Comparison of ENCODE assay signal across 20 cellular contexts in genomic region chr5:114838937-114839336, GRCh38.
DNase-seq lines count a peak whose midpoint lies in the region; ATAC-seq, FAIRE-seq and TF ChIP-seq lines count a peak whose summit lies in the region.
"Had no signal": no experiment of that assay in that cellular context is flagged by ENCODE, and none has a peak within 500 bp of the region (broad histone marks: within the 10 kb centered on the region; RNA-seq: fewer than 3 reads in every experiment).

No MANE protein-coding gene starts in this region.

- POLR2A ChIA-PET in H1 (lab: Charles Lee; ENCODE audit: partially characterized antibody): no interaction called here

- H4K5ac ChIP-seq in H1 (ENCODE audit: insufficient read length, low read depth, low read length): no peak overlapping the region

- H2BK15ac ChIP-seq in H1 (ENCODE audit: low read length): no peak overlapping the region

- no peak overlapping the region for H3K4ac ChIP-seq in H1 (replicated peaks; ENCODE audit: insufficient read length, low read depth, low read length)

- no peak overlapping the region for H2BK5ac ChIP-seq in H1 (ENCODE audit: low read depth, low read length)

- no peak overlapping the region for H2BK20ac ChIP-seq in H1 (ENCODE audit: low read length)

- H4K8ac ChIP-seq in H1 (ENCODE audit: extremely low read depth, insufficient read depth, low read length): no peak overlapping the region

- ATAC-seq in GM23338: no peak

- H3K23ac ChIP-seq in H1 (ENCODE audit: insufficient read length): no peak overlapping the region

- H3K27ac ChIP-seq in GM23338 (ENCODE audit: low read depth) (no peak overlapping the region), H1 (ENCODE audit: low read depth, low read length) (no peak overlapping the region)

- no peak overlapping the region for H2AK5ac ChIP-seq in H1 (ENCODE audit: low read depth, low read length)

- H3F3A ChIP-seq in GM23338 (replicated peaks; ENCODE audit: low read depth): no peaks in the 10 kb centered on the region

- H3K79me2 ChIP-seq in GM23338 (replicated peaks; ENCODE audit: insufficient read depth) (no peaks in the 10 kb centered on the region), H1 (ENCODE audit: control insufficient read depth in 1 of 2, insufficient read depth in 2 of 2, low read length in 2 of 2) (no peaks in the 10 kb centered on the region)

- no peaks in the 10 kb centered on the region for H3K23me2 ChIP-seq in H1 (ENCODE audit: low read depth, low read length)

- no peak overlapping the region for H3K18ac ChIP-seq in H1 (ENCODE audit: extremely low read depth, low read length)

- no peaks in the 10 kb centered on the region for H3K4me1 Mint-ChIP-seq in GM23338
- H3K4me1 Mint-ChIP-seq: B cell, H9 had no signal

- H3K9me3 Mint-ChIP-seq in GM23338: peaks cover 16% of the 10 kb centered on the region

- H3K27me3 Mint-ChIP-seq in GM23338 (ENCODE audit: insufficient read depth, low read depth, poor library complexity): peaks cover 1% of the 10 kb centered on the region
- H3K27me3 Mint-ChIP-seq: B cell; CD4-positive, alpha-beta T cell had no signal

- no peak overlapping the region for H3K9ac ChIP-seq in H1 (replicated peaks in 1 of 4; ENCODE audit: extremely low read depth in 1 of 4, low read depth in 3 of 4, low read length in 3 of 4)

- no peak overlapping the region for H2BK120ac ChIP-seq in H1 (replicated peaks; ENCODE audit: low read depth, low read length)

- H3K56ac ChIP-seq in H1 (replicated peaks; ENCODE audit: insufficient read length, low read depth, low read length): no peak overlapping the region

- no peak for TF ChIP-seq EP300 in H1 (IDR thresholded peaks at IDR 0.05; ENCODE audit: borderline replicate concordance in 1 of 2, low read depth in 2 of 2, low read length in 2 of 2)

- intact Hi-C loops in posterior vena cava (cut with DNase I): no loop called here

- TF ChIP-seq CTCF in GM23338 (conservative IDR thresholded peaks at IDR 0.05; ENCODE audit: low read depth in 2 of 2) (no peak), H1 (IDR thresholded peaks at IDR 0.05; ENCODE audit: control extremely low read depth in 1 of 3, insufficient read depth in 1 of 3, low read depth in 1 of 3, low read length in 3 of 3) (no peak), BE2C (IDR thresholded peaks at IDR 0.05; ENCODE audit: low read depth, low read length) (no peak)

- CTCF ChIA-PET in H1 (lab: Charles Lee; ENCODE audit: partially characterized antibody): interaction anchor here (1.0 to 1.2 kb wide), 2 partner anchors 10 to 26 kb away, joined by 3 to 4 read pairs; no protein-coding TSS in a partner anchor

- no peak overlapping the region for H3K4me3 ChIP-seq in GM23338
- no peak overlapping the region for H3K4me3 ChIP-seq in H1 (ENCODE audit: extremely low read depth in 1 of 4, insufficient read depth in 2 of 4, low read depth in 3 of 4, low read length in 4 of 4)
- no peak overlapping the region for H3K4me3 ChIP-seq in BE2C (ENCODE audit: low read depth, low read length)

- H3K36me3 Mint-ChIP-seq in GM23338 (ENCODE audit: low read depth): peaks cover 5% of the 10 kb centered on the region

- no peak for TF ChIP-seq POLR2A in H1 (IDR thresholded peaks at IDR 0.05; ENCODE audit: control extremely low read depth in 1 of 2, low read depth in 2 of 2, low read length in 2 of 2)
- TF ChIP-seq POLR2A in erythroblast (IDR thresholded peaks at IDR 0.05; ENCODE audit: low read length): no peak

- H3K9me3 ChIP-seq in H1 (ENCODE audit: insufficient read depth in 2 of 2, low read depth in 1 of 2, low read length in 1 of 2) (peaks cover under 1 to 2% of the 10 kb centered on the region in 2 experiments; a peak in 2 of 4 replicates), BE2C (no peaks in the 10 kb centered on the region)
- H3K9me3 ChIP-seq: Caco-2 had no signal

- no peaks in the 10 kb centered on the region for H3K79me1 ChIP-seq in H1 (ENCODE audit: low read depth, low read length)

- H3K4me1 ChIP-seq in GM23338 (ENCODE audit: insufficient read depth) (no peaks in the 10 kb centered on the region), H1 (replicated peaks in 1 of 4; ENCODE audit: control insufficient read depth in 3 of 4, insufficient read depth in 4 of 4, low read length in 3 of 4) (no peaks in the 10 kb centered on the region), BE2C (no peaks in the 10 kb centered on the region)
- H3K4me1 ChIP-seq: Caco-2 had no signal

- H4K20me1 ChIP-seq in GM23338 (replicated peaks; ENCODE audit: insufficient read depth) (no peaks in the 10 kb centered on the region), H1 (replicated peaks in 1 of 2; ENCODE audit: control insufficient read depth in 1 of 2, insufficient read depth in 2 of 2, low read length in 2 of 2) (no peaks in the 10 kb centered on the region)

- no peak overlapping the region for H3K14ac ChIP-seq in H1 (ENCODE audit: insufficient read length)

- no peak for FAIRE-seq in H1 (lab: Jason Lieb, UNC)
- FAIRE-seq: D721Med, GM12892, GM18507, HTR-8/SVneo had no signal

- peak overlapping the region; percentile 87; the same call in 1 of the 2 replicates for H2AFZ ChIP-seq in GM23338
- peak overlapping the region; percentile 88; the same call in 1 of the 2 replicates for H2AFZ ChIP-seq in H1 (ENCODE audit: low read length)

- TF ChIP-seq RAD21 in H1 (IDR thresholded peaks at IDR 0.05 in 1 of 2, conservative IDR thresholded peaks at IDR 0.05 in 1 of 2; ENCODE audit: low read depth in 2 of 2, low read length in 2 of 2): no peak

- DNase-seq in Ammon's horn (ENCODE audit: low spot score) (peak; percentile 2), GM23338 (ENCODE audit: low spot score) (no peak), H1 (ENCODE audit: low read depth in 1 of 2, low spot score in 2 of 2) (no peak), posterior vena cava (ENCODE audit: low spot score) (peak; percentile 32), erythroblast (lab: John Stamatoyannopoulos, UW) (no peak), hippocampal formation (lab: John Stamatoyannopoulos, UW) (no peak), BE2C (no peak)
- DNase-seq: 8988T; C1 segment of cervical spinal cord; Caco-2; CD4-positive, alpha-beta T cell; GDM1; GOT3; IMR-90 had no signal

- H3K27me3 ChIP-seq in GM23338 (ENCODE audit: insufficient read depth): no peaks in the 10 kb centered on the region
- H3K27me3 ChIP-seq in H1 (replicated peaks in 1 of 4; ENCODE audit: control insufficient read depth in 3 of 4, extremely low read depth in 1 of 4, insufficient read depth in 3 of 4, low read length in 3 of 4): no peaks in the 10 kb centered on the region
- no peaks in the 10 kb centered on the region for H3K27me3 ChIP-seq in BE2C

- 84% methylated on average over 2 of the region's 2 CpGs; no CpG with 5 or more reads in 1 of the 2 experiments for WGBS in H1 (ENCODE audit: extremely low coverage in 1 of 2, insufficient coverage in 1 of 2, insufficient read length in 1 of 2, insufficient replicate concordance in 2 of 2, low coverage in 1 of 2, low lambda C conversion rate in 2 of 2, missing lambda C conversion rate in 1 of 2), 2 experiments

- H3K36me3 ChIP-seq in GM23338 (ENCODE audit: insufficient read depth) (no peaks in the 10 kb centered on the region), H1 (ENCODE audit: control insufficient read depth in 2 of 4, insufficient read depth in 4 of 4, low read length in 3 of 4) (no peaks in the 10 kb centered on the region), BE2C (no peaks in the 10 kb centered on the region)

- 0 out of 2 replicates have a peak, but pooled peaks cover 5% of the 10 kb centered on the region for H3K9me2 ChIP-seq in GM23338 (ENCODE audit: insufficient read depth)

- no peak overlapping the region for H3K4me2 ChIP-seq in GM23338
- no peak overlapping the region for H3K4me2 ChIP-seq in H1 (ENCODE audit: insufficient read depth in 1 of 2, low read depth in 2 of 2, low read length in 2 of 2)

- no peak overlapping the region for H3K4me3 Mint-ChIP-seq in GM23338
- H3K4me3 Mint-ChIP-seq: B cell; CD4-positive, alpha-beta T cell; H9 had no signal

- H4K91ac ChIP-seq in H1 (replicated peaks; ENCODE audit: insufficient read length, low read length): no peak overlapping the region

- no peak overlapping the region for H3K27ac Mint-ChIP-seq in GM23338
- H3K27ac Mint-ChIP-seq: B cell; CD4-positive, alpha-beta T cell; H9 had no signal

- no peak overlapping the region for H2BK12ac ChIP-seq in H1 (ENCODE audit: low read depth, low read length)

TF ChIP-seq in GM23338, 12 proteins besides CTCF, POLR2A, EP300 and RAD21 (continues in another document):
- no peak for TF ChIP-seq EZH2 (IDR thresholded peaks at IDR 0.05; ENCODE audit: low read depth, unreplicated experiment)

TF ChIP-seq in H1, 55 proteins besides CTCF, POLR2A, EP300 and RAD21:
- no peak for TF ChIP-seq NANOG (IDR thresholded peaks at IDR 0.05; ENCODE audit: insufficient read depth, low read depth, low read length, poor library complexity, severe bottlenecking)

Comparison
In these comparisons a context has a peak if more than half of its experiments do, and no peak if none do; other contexts are left out.
1. DNase-seq: peak in Ammon's horn (single experiment) and posterior vena cava (single experiment); none in GM23338 (single experiment), H1 (0 of 2), erythroblast (0 of 2), hippocampal formation (0 of 2) and BE2C (single experiment).